1 cellular context compared by ENCODE assay signal in the genomic region with DNA sequence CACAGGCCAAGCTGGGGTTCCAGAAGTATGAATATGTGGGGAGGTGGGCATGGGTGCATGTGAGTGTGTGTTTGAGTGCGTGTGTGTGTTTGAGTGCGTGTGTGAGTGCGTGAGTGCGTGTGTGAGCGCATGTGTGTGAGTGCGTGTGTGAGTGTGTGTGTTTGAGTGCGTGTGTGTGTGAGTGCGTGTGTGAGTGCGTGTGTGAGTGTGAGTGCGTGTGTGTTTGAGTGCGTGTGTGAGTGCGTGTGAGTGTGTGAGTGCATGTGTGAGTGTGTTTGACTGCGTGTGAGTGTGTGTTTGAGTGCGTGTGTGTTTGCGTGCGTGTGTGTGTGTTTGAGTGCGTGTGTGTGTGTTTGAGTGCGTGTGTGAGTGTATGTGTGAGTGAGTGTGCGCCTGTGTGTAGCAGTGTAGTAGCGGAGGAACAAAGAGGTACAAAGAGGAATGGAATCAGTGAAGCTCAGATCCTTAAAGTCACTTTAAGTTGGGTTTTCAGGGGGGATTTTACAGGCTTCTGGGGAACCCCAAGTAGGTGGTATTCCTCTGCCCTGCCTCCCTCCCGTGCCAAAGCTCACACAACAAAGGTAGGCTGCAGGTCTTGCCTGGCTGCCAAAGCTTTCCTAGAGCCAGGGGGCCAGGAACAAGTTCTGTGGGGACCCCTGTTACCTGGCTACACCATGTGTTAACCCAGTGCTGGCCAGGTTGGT.
A peak's percentile ranks its signal among the peaks of the same experiment; 100 is the strongest.
TF ChIP-seq lines count a peak whose summit lies in the region.

No MANE protein-coding gene starts in this region.

TF ChIP-seq in GM12878, 131 proteins besides CTCF, POLR2A, EP300 and RAD21 (continued from another document):
- TF ChIP-seq, protein P1, sequence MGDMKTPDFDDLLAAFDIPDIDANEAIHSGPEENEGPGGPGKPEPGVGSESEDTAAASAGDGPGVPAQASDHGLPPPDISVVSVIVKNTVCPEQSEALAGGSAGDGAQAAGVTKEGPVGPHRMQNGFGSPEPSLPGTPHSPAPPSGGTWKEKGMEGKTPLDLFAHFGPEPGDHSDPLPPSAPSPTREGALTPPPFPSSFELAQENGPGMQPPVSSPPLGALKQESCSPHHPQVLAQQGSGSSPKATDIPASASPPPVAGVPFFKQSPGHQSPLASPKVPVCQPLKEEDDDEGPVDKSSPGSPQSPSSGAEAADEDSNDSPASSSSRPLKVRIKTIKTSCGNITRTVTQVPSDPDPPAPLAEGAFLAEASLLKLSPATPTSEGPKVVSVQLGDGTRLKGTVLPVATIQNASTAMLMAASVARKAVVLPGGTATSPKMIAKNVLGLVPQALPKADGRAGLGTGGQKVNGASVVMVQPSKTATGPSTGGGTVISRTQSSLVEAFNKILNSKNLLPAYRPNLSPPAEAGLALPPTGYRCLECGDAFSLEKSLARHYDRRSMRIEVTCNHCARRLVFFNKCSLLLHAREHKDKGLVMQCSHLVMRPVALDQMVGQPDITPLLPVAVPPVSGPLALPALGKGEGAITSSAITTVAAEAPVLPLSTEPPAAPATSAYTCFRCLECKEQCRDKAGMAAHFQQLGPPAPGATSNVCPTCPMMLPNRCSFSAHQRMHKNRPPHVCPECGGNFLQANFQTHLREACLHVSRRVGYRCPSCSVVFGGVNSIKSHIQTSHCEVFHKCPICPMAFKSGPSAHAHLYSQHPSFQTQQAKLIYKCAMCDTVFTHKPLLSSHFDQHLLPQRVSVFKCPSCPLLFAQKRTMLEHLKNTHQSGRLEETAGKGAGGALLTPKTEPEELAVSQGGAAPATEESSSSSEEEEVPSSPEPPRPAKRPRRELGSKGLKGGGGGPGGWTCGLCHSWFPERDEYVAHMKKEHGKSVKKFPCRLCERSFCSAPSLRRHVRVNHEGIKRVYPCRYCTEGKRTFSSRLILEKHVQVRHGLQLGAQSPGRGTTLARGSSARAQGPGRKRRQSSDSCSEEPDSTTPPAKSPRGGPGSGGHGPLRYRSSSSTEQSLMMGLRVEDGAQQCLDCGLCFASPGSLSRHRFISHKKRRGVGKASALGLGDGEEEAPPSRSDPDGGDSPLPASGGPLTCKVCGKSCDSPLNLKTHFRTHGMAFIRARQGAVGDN (IDR thresholded peaks at IDR 0.05) = no peak
- TF ChIP-seq, protein P2, sequence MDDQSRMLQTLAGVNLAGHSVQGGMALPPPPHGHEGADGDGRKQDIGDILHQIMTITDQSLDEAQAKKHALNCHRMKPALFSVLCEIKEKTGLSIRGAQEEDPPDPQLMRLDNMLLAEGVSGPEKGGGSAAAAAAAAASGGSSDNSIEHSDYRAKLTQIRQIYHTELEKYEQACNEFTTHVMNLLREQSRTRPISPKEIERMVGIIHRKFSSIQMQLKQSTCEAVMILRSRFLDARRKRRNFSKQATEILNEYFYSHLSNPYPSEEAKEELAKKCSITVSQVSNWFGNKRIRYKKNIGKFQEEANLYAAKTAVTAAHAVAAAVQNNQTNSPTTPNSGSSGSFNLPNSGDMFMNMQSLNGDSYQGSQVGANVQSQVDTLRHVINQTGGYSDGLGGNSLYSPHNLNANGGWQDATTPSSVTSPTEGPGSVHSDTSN (IDR thresholded peaks at IDR 0.05; ENCODE audit: insufficient replicate concordance, low read depth, low read length) = peak; percentile 4
